1 cellular context compared by ENCODE assay signal in the genomic region with DNA sequence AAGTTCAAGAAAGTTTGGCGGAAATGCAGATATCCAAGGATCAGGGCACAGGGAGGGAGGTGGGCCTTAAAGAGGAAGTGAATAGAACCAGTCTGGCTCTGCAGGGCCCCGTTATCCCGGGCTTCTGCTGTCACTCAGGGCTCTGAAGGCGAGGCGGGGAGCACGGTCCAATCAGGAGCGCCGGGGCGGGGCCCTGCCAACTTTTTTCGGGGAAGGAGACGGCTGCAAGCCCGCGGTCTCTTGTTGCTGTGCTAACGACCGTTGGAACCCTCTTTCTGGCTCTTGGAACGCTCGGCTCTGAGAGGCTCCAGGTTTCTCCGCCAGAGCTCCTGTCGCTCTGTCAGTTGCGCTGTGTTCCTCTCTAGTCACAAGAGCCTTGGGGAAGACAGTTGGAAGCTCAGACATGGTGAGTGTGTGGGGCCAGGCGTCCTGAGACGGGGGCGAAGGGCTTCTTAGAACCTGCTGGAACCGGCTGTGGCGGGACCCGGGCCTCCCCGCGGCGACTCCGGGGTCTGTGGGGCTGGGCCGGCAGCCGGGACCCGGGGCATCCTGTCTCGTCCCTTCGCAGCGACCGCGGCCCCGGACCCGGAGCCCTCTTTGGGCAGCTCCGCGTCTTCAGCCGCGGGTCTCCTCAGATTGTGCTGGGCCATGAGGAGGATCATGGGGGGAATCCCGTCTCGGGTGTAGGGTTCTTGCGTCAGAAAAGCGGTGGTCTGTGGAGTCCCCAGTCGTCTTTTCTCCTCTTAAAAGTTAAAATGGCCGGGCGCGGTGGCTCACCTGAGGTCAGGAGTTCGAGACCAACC.
TF ChIP-seq lines count a peak whose summit lies in the region.

No MANE protein-coding gene starts in this region.

TF ChIP-seq in HEK293T, 16 proteins besides CTCF, POLR2A, EP300 and RAD21:
- TF ChIP-seq HDGF (IDR thresholded peaks at IDR 0.05; ENCODE audit: borderline replicate concordance): no peak
- TF ChIP-seq BHLHE40 (IDR thresholded peaks at IDR 0.05; ENCODE audit: borderline replicate concordance): no peak
- no peak for TF ChIP-seq ELF4 (IDR thresholded peaks at IDR 0.05)
- TF ChIP-seq SUZ12 (IDR thresholded peaks at IDR 0.05): no peak
- TF ChIP-seq, protein P1, sequence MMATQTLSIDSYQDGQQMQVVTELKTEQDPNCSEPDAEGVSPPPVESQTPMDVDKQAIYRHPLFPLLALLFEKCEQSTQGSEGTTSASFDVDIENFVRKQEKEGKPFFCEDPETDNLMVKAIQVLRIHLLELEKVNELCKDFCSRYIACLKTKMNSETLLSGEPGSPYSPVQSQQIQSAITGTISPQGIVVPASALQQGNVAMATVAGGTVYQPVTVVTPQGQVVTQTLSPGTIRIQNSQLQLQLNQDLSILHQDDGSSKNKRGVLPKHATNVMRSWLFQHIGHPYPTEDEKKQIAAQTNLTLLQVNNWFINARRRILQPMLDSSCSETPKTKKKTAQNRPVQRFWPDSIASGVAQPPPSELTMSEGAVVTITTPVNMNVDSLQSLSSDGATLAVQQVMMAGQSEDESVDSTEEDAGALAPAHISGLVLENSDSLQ (IDR thresholded peaks at IDR 0.05): no peak
- no peak for TF ChIP-seq L3MBTL2 (conservative IDR thresholded peaks at IDR 0.05)
- no peak for TF ChIP-seq CTBP1 (IDR thresholded peaks at IDR 0.05; ENCODE audit: borderline replicate concordance)
- TF ChIP-seq SP1 (IDR thresholded peaks at IDR 0.05): no peak
- TF ChIP-seq TARDBP (IDR thresholded peaks at IDR 0.05): no peak
- no peak for TF ChIP-seq FOXA1 (IDR thresholded peaks at IDR 0.05)
- TF ChIP-seq FOXM1 (IDR thresholded peaks at IDR 0.05; ENCODE audit: borderline replicate concordance): no peak
- TF ChIP-seq ZNF384 (IDR thresholded peaks at IDR 0.05): no peak
- no peak for TF ChIP-seq NFRKB (IDR thresholded peaks at IDR 0.05)
- no peak for TF ChIP-seq LEF1 (IDR thresholded peaks at IDR 0.05; ENCODE audit: borderline replicate concordance)
- TF ChIP-seq ARNT (IDR thresholded peaks at IDR 0.05): no peak
- no peak for TF ChIP-seq FOXK2 (IDR thresholded peaks at IDR 0.05)
